21 cellular contexts compared by ENCODE assay signal in genomic region chr7:37908221-37908788, GRCh38. TPM values are rescaled to one million over a fixed set of nuclear protein-coding genes. Genes with fewer than 3 reads are reported as not detected.
DNase-seq lines count a peak whose midpoint lies in the region; ATAC-seq and TF ChIP-seq lines count a peak whose summit lies in the region.
"Had no signal": no experiment of that assay in that cellular context is flagged by ENCODE, and none has a peak within 500 bp of the region (broad histone marks: within the 10 kb centered on the region; RNA-seq: fewer than 3 reads in every experiment).

No MANE protein-coding gene starts in this region.

- H3K4me3 ChIP-seq in AG09309 (ENCODE audit: control insufficient read depth, low read depth, low read length) (no peak overlapping the region), upper lobe of right lung (no peak overlapping the region)
- H3K4me3 ChIP-seq: Peyer's patch had no signal

- H3K4me3 Mint-ChIP-seq in MCF 10A (ENCODE audit: unreplicated experiment), result no peak overlapping the region
- H3K4me3 Mint-ChIP-seq: activated naive CD4-positive, alpha-beta T cell treated with anti-CD3 and anti-CD28 coated beads, Interleukin-2, amount 50 U/mL, for 24 hours; IgD-negative memory B cell; naive thymus-derived CD4-positive, alpha-beta T cell had no signal

- no peaks in the 10 kb centered on the region for H3K9me3 Mint-ChIP-seq in MCF 10A (ENCODE audit: unreplicated experiment)
- H3K9me3 Mint-ChIP-seq: activated naive CD4-positive, alpha-beta T cell treated with anti-CD3 and anti-CD28 coated beads, Interleukin-2, amount 50 U/mL, for 24 hours; IgD-negative memory B cell; naive thymus-derived CD4-positive, alpha-beta T cell had no signal

- H3K36me3 Mint-ChIP-seq in MCF 10A (ENCODE audit: insufficient read depth, unreplicated experiment), result no peaks in the 10 kb centered on the region
- H3K36me3 Mint-ChIP-seq: activated naive CD4-positive, alpha-beta T cell treated with anti-CD3 and anti-CD28 coated beads, Interleukin-2, amount 50 U/mL, for 24 hours; IgD-negative memory B cell; naive thymus-derived CD4-positive, alpha-beta T cell had no signal

- H3K36me3 ChIP-seq in upper lobe of right lung, result no peaks in the 10 kb centered on the region
- H3K36me3 ChIP-seq: Peyer's patch had no signal

- H3K4me1 Mint-ChIP-seq in MCF 10A (ENCODE audit: insufficient read depth, unreplicated experiment), result no peaks in the 10 kb centered on the region
- H3K4me1 Mint-ChIP-seq: activated naive CD4-positive, alpha-beta T cell treated with anti-CD3 and anti-CD28 coated beads, Interleukin-2, amount 50 U/mL, for 24 hours; IgD-negative memory B cell; naive thymus-derived CD4-positive, alpha-beta T cell had no signal

- no TSS peak for BruUV-seq in MCF 10A (replicated peaks; lab: Mats Ljungman, UMichigan)

- no peak overlapping the region for H3K27ac Mint-ChIP-seq in MCF 10A (ENCODE audit: low read depth, unreplicated experiment)
- H3K27ac Mint-ChIP-seq: activated naive CD4-positive, alpha-beta T cell treated with anti-CD3 and anti-CD28 coated beads, Interleukin-2, amount 50 U/mL, for 24 hours; IgD-negative memory B cell; naive thymus-derived CD4-positive, alpha-beta T cell; progenitor cell of endocrine pancreas had no signal

- intact Hi-C loops in upper lobe of right lung (cut with DNase I), result no loop called here
- intact Hi-C loops in MCF 10A (cut with micrococcal nuclease), result no loop called here

- H3K9me3 ChIP-seq in upper lobe of right lung, result no peaks in the 10 kb centered on the region
- H3K9me3 ChIP-seq: Peyer's patch had no signal

- CTCF ChIA-PET in MCF 10A (lab: Yijun Ruan, JAX), result interaction anchor here (0.5 to 1.5 kb wide), 8 partner anchors 9 to 461 kb away, joined by 3 to 6 read pairs (median 3); no protein-coding TSS in a partner anchor

- peaks cover 78% of the 10 kb centered on the region for H3K27me3 Mint-ChIP-seq in MCF 10A (ENCODE audit: insufficient read depth, unreplicated experiment)

- DNase-seq in AG09309 (ENCODE audit: low read depth) (peak; percentile 89), LHCN-M2 (ENCODE audit: low read depth) (peak; percentile 90), dedifferentiated amniotic fluid mesenchymal stem cell (ENCODE audit: extremely low spot score) (peak; percentile 65), non-pigmented ciliary epithelial cell (ENCODE audit: low read depth) (peak; percentile 80), upper lobe of right lung (no peak), MCF 10A (ENCODE audit: unreplicated experiment) (no peak), NCI-H526 (lab: John Stamatoyannopoulos, UW) (no peak)
- DNase-seq: activated CD4-positive, alpha-beta T cell treated with anti-CD3 and anti-CD28 coated beads, Interleukin-2, amount 50 U/mL, for 48 hours; activated T-cell treated with anti-CD3 and anti-CD28 coated beads, Interleukin-2, amount 50 U/mL, for 1 hour; AML-193; caudate nucleus; naive thymus-derived CD4-positive, alpha-beta T cell; NCI-H1048; Peyer's patch; stimulated activated naive CD8-positive, alpha-beta T cell treated with anti-CD3 and anti-CD28 coated beads, Interleukin-15, Interleukin-2, amounts not matched to agents 100 U/mL and 50 U/mL, for 24 hours had no signal

- no peaks in the 10 kb centered on the region for H3K27me3 ChIP-seq in upper lobe of right lung
- H3K27me3 ChIP-seq: Peyer's patch had no signal

- POLR2A ChIA-PET in MCF 10A (lab: Yijun Ruan, JAX), result interaction anchor here (0.6 kb wide), 1 partner anchor 171 kb away, joined by 3 read pairs; no protein-coding TSS in a partner anchor

- H3K27ac ChIP-seq in upper lobe of right lung, result no peak overlapping the region
- H3K27ac ChIP-seq: Peyer's patch had no signal

- TF ChIP-seq CTCF in AG09309 (IDR thresholded peaks at IDR 0.05; ENCODE audit: control insufficient read depth, insufficient read depth, low read depth, low read length, missing control alignments), result no peak
- no peak for TF ChIP-seq CTCF in upper lobe of right lung (IDR thresholded peaks at IDR 0.05)
- no peak for TF ChIP-seq CTCF in MCF 10A (IDR thresholded peaks at IDR 0.05; ENCODE audit: unreplicated experiment)

- ATAC-seq in HG03135 (IDR thresholded peaks at IDR 0.05; ENCODE audit: unreplicated experiment) (no peak), upper lobe of right lung (no peak)
- ATAC-seq: naive thymus-derived CD4-positive, alpha-beta T cell; stimulated activated naive CD8-positive, alpha-beta T cell treated with anti-CD3 and anti-CD28 coated beads, Interleukin-15, Interleukin-2, amounts not matched to agents 100 U/mL and 50 U/mL, for 24 hours had no signal

- H3K4me1 ChIP-seq in upper lobe of right lung, result no peaks in the 10 kb centered on the region
- H3K4me1 ChIP-seq: Peyer's patch had no signal

RNA-seq across cellular contexts. Expression of gene SFRP4, which starts 8.3 kb away (rescaled TPM):
- total RNA-seq in LHCN-M2 (2014; rRNA removed) (0.32 and 0.46 TPM in 2 replicates), upper lobe of right lung (6.7 TPM), MCF 10A (2022) (not detected in 2 replicates)
- 1.5 TPM for polyA plus RNA-seq in LHCN-M2 (2012)
- total RNA-seq: naive thymus-derived CD4-positive, alpha-beta T cell; progenitor cell of endocrine pancreas had no signal
- polyA plus RNA-seq: IgD-negative memory B cell; naive thymus-derived CD4-positive, alpha-beta T cell had no signal

RNA-seq across cellular contexts. Expression of gene EPDR1, which starts 12.1 kb away (rescaled TPM):
- total RNA-seq in LHCN-M2 (2014; rRNA removed), result 99.6 and 105 TPM in 2 replicates
- polyA plus RNA-seq in LHCN-M2 (2012), result 62.7 TPM
- 70.3 TPM for total RNA-seq in upper lobe of right lung
- total RNA-seq in MCF 10A (2022), result not detected in 2 replicates

RNA-seq across cellular contexts. Expression of gene NME8, which starts 59.9 kb away (rescaled TPM):
- total RNA-seq in LHCN-M2 (2014; rRNA removed), result not detected in 2 replicates
- polyA plus RNA-seq in LHCN-M2 (2012), result not detected
- total RNA-seq in upper lobe of right lung, result 2.1 TPM
- total RNA-seq in MCF 10A (2022), result 1.1 and 1.5 TPM in 2 replicates
- total RNA-seq: frontal cortex, urinary bladder had no signal
- polyA plus RNA-seq: IgD-negative memory B cell; naive thymus-derived CD4-positive, alpha-beta T cell; urinary bladder had no signal

Comparison
In these comparisons a context has a peak if more than half of its experiments do, and no peak if none do; other contexts are left out.
1. DNase-seq: peak in AG09309 (single experiment), LHCN-M2 (single experiment), dedifferentiated amniotic fluid mesenchymal stem cell (single experiment) and non-pigmented ciliary epithelial cell (single experiment); none in upper lobe of right lung (single experiment), MCF 10A (single experiment) and NCI-H526 (0 of 2).
2. RNA of gene EPDR1, which starts 12.1 kb away (total RNA-seq): 99.6 to 105 TPM in LHCN-M2 and 70.3 TPM in upper lobe of right lung (single experiment); not detected in MCF 10A; every median in the first group is over 10 times any median in the second.